In the genomic region with DNA sequence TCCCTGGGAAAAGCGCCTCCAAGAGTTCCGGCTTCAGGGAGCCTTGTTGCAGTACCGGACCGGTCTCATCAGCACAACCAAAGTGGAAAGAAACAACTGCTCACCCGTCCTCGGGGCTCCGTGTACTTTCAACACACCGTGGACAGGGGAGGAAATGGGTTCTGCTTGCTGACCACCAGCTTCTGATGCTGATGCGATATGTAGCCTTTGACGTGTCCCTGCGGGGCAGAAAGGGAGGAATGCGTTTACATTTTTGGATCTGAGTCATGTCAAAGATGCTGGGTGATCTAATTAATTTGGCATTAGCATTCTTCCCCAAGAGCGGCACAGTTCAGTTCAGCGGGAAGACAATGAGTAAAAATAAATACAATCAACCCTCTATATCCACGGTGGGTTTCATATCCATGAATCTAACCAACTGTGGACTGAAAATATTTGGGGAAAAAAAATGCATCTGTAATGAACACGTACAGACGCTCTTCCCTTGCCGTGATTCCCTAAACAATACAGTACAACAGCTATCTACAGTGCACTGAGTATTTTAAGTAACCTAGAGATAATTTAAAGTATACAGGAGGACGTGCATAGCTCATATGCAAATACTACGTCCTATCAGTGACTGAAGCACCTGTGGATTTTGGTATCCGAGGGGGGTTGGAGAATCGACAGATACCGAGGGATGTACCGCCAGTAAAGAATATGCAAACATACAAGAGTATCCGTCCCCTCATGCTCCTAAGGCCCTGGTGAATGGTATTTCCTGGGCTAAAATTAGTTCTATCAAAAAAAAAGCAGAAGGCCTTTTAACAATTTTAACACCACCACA, we compare ENCODE assay signal across 12 cellular contexts. TPM values are rescaled to one million over a fixed set of nuclear protein-coding genes. Genes with fewer than 3 reads are reported as not detected.
DNase-seq lines count a peak whose midpoint lies in the region; ATAC-seq and TF ChIP-seq lines count a peak whose summit lies in the region.
"Had no signal": no experiment of that assay in that cellular context is flagged by ENCODE, and none has a peak within 500 bp of the region (broad histone marks: within the 10 kb centered on the region; RNA-seq: fewer than 3 reads in every experiment).

No MANE protein-coding gene starts in this region.

- DNase-seq in AG10803 (ENCODE audit: low read depth) (peak; percentile 91), HS-5 (ENCODE audit: low read depth) (peak; percentile 84), brain microvascular endothelial cell (peak; percentile 95), islet precursor cell (peak; percentile 75), psoas muscle (no peak), endothelial cell (ENCODE audit: low spot score) (no peak)
- no peak for DNase-seq in activated T-cell treated with anti-CD3 and anti-CD28 coated beads, Interleukin-2, amount 50 U/mL, for 1 hour
- DNase-seq: anterior cingulate cortex, head of caudate nucleus, upper lobe of left lung had no signal

- no peak for ATAC-seq in psoas muscle
- no peak for ATAC-seq in HG03135 (IDR thresholded peaks at IDR 0.05; ENCODE audit: unreplicated experiment)

- no peak overlapping the region for H3K4me3 ChIP-seq in AG10803 (ENCODE audit: low read length)
- no peak overlapping the region for H3K4me3 ChIP-seq in brain microvascular endothelial cell (ENCODE audit: low read depth, low read length)
- H3K4me3 ChIP-seq in psoas muscle, result no peak overlapping the region
- H3K4me3 ChIP-seq: upper lobe of left lung had no signal

- H3K27ac ChIP-seq in brain microvascular endothelial cell (peak overlapping the region; percentile 85), psoas muscle (no peak overlapping the region)

- H3K27ac Mint-ChIP-seq in endothelial cell (ENCODE audit: unreplicated experiment), result no peak overlapping the region

- intact Hi-C loops in psoas muscle (cut with DNase I), result loop anchor here in 1 of 2 donors (5.0 kb wide), 1 partner anchor 74 kb away; no protein-coding TSS in a partner anchor

- in situ Hi-C loops in brain microvascular endothelial cell (cut with HindIII; ENCODE audit: low pct_ligation_motif_present, low sequenced_read_pairs), result no loop called here

- H3K27me3 Mint-ChIP-seq in endothelial cell (ENCODE audit: unreplicated experiment), result peaks cover 3% of the 10 kb centered on the region

- H3K27me3 ChIP-seq in brain microvascular endothelial cell (replicated peaks), result no peaks in the 10 kb centered on the region
- H3K27me3 ChIP-seq in psoas muscle (ENCODE audit: insufficient read depth in 3 of 3, low read length in 2 of 3), result no peaks in the 10 kb centered on the region
- H3K27me3 ChIP-seq: upper lobe of left lung had no signal

- no peaks in the 10 kb centered on the region for H3K9me3 ChIP-seq in psoas muscle
- H3K9me3 ChIP-seq: upper lobe of left lung had no signal

- peaks cover 9% of the 10 kb centered on the region for H3K4me1 Mint-ChIP-seq in endothelial cell (ENCODE audit: unreplicated experiment)

- peaks cover 32% of the 10 kb centered on the region for H3K36me3 ChIP-seq in brain microvascular endothelial cell (replicated peaks)
- peaks cover 10 to 99% of the 10 kb centered on the region in 2 donors for H3K36me3 ChIP-seq in psoas muscle (ENCODE audit: insufficient read depth in 1 of 2, low read depth in 1 of 2)

- H3K4me1 ChIP-seq in psoas muscle, result no peaks in the 10 kb centered on the region

- H3K4me3 Mint-ChIP-seq in endothelial cell (ENCODE audit: unreplicated experiment), result no peak overlapping the region
- H3K4me3 Mint-ChIP-seq: neural crest cell had no signal

- WGBS in psoas muscle, 3 donors, result 84 to 88% (median 87%) methylated on average over 25 of the region's 25 CpGs

- no peaks in the 10 kb centered on the region for H3K9me3 Mint-ChIP-seq in endothelial cell (ENCODE audit: unreplicated experiment)
- H3K9me3 Mint-ChIP-seq: neural crest cell had no signal

- H3K36me3 Mint-ChIP-seq in endothelial cell (ENCODE audit: low read depth, unreplicated experiment), result peaks cover 45% of the 10 kb centered on the region

- TF ChIP-seq CTCF in AG10803 (conservative IDR thresholded peaks at IDR 0.05; ENCODE audit: low read length) (no peak), brain microvascular endothelial cell (IDR thresholded peaks at IDR 0.05; ENCODE audit: low read depth, low read length, missing control alignments) (no peak), psoas muscle (IDR thresholded peaks at IDR 0.05) (no peak), endothelial cell (IDR thresholded peaks at IDR 0.05; ENCODE audit: unreplicated experiment) (no peak)

RNA-seq across cellular contexts. Expression of a gene that starts 19.8 kb away (rescaled TPM):
- total RNA-seq in psoas muscle (not detected), endothelial cell (ENCODE audit: unreplicated experiment) (not detected)
- not detected for polyA plus RNA-seq in psoas muscle
- total RNA-seq: neural crest cell, upper lobe of left lung had no signal

RNA-seq across cellular contexts. Expression of a gene that starts 30.2 kb away (rescaled TPM):
- total RNA-seq in psoas muscle (10 to 100 TPM; 22.5 to 37.1 (median 26.4) TPM), endothelial cell (ENCODE audit: unreplicated experiment) (44.3 TPM)
- 10 to 100 TPM; 19.9 to 28.2 (median 26.6) TPM for polyA plus RNA-seq in psoas muscle

RNA-seq across cellular contexts. Expression of a gene that starts 31.1 kb away (rescaled TPM):
- 100 to 1,000 TPM; 123 to 152 (median 137) TPM for total RNA-seq in psoas muscle
- 100 to 1,000 TPM in 1 of 3 donors, 10 to 100 TPM in 2; 75.4 to 180 (median 86.6) TPM for polyA plus RNA-seq in psoas muscle
- 55.8 TPM for total RNA-seq in endothelial cell (ENCODE audit: unreplicated experiment)

RNA-seq across cellular contexts. Expression of a gene that starts 55.7 kb away (rescaled TPM):
- total RNA-seq in psoas muscle, result 1 to 10 TPM in 3 of 4 donors, under 1 TPM in 1; 0.63 to 4.9 (median 1.2) TPM
- polyA plus RNA-seq in psoas muscle, result 1 to 10 TPM; 1.5 to 2.0 (median 1.6) TPM
- 0.23 TPM for total RNA-seq in endothelial cell (ENCODE audit: unreplicated experiment)

Comparison
In these comparisons a context has a peak if more than half of its experiments do, and no peak if none do; other contexts are left out.
1. DNase-seq: peak in AG10803 (single experiment), HS-5 (single experiment), brain microvascular endothelial cell (single experiment) and islet precursor cell (single experiment); none in psoas muscle (0 of 2), activated T-cell treated with anti-CD3 and anti-CD28 coated beads, Interleukin-2, amount 50 U/mL, for 1 hour (single experiment) and endothelial cell (single experiment).